ENCODE assay signal across 14 cellular contexts in the genomic region with DNA sequence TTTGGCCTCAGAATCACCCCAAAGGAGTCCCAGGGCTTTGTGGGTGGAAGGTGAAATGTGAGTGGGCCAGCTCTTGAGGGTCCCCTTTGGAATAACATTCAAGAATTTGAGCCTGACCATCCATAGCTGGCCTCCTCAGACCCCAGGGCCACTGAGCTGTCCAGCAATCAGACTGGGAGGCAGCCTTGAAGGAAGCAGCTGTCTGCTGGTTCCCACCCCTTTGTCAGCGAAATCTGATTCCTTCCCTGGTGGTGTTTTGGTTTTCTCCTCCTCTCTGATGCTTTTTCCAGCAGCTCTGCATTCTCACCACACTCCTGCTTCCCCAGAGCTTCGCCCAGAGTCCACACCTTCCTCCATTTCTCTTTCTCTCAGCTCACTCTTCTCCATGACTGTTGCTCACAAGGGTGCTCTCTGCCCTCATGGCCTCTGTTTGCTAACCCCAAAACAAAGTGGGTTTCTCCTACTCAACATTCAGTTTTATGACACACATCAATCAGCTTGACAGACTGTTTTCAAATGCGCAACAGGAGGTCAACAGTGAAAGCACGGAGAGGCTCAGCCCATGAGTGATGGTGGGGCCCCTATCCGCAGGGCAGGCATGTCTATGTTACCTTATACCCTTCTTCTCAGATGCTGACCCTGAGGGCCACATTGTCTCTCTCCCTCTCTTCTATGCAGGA.
DNase-seq lines count a peak whose midpoint lies in the region; ATAC-seq lines count a peak whose summit lies in the region.
"Had no signal": no experiment of that assay in that cellular context is flagged by ENCODE, and none has a peak within 500 bp of the region (broad histone marks: within the 10 kb centered on the region; RNA-seq: fewer than 3 reads in every experiment).

No MANE protein-coding gene starts in this region.

- H3K36me3 ChIP-seq in NT2/D1 (ENCODE audit: insufficient read depth, insufficient read length, low read length) (no peaks in the 10 kb centered on the region), mesendoderm (ENCODE audit: control insufficient read depth, insufficient read depth, low read length) (no peaks in the 10 kb centered on the region), GM23248 (ENCODE audit: low read depth) (no peaks in the 10 kb centered on the region)

- DNase-seq in DMS153 (lab: John Stamatoyannopoulos, UW) (peak; percentile 98), NCI-H1417 (lab: John Stamatoyannopoulos, UW) (peak; percentile 90 to 98 (median 90)), NT2/D1 (ENCODE audit: low read depth, low spot score) (peak; percentile 38), mesendoderm (peak; percentile 65), GM23248 (no peak), HT-29 (ENCODE audit: low spot score) (no peak)
- DNase-seq: activated CD4-positive, alpha-beta T cell treated with anti-CD3 and anti-CD28 coated beads, Interleukin-2, amount 50 U/mL, for 4 hours; amygdala; Karpas-422; tibial artery had no signal

- no peak overlapping the region for H2AK5ac ChIP-seq in mesendoderm (ENCODE audit: low read length)

- ATAC-seq in GM21737 (IDR thresholded peaks at IDR 0.05; ENCODE audit: unreplicated experiment) (no peak), HG02852 (IDR thresholded peaks at IDR 0.05; ENCODE audit: unreplicated experiment) (no peak)

- no peaks in the 10 kb centered on the region for H3F3A ChIP-seq in GM23248 (ENCODE audit: insufficient read depth)

- H3K18ac ChIP-seq in mesendoderm (ENCODE audit: low read length): no peak overlapping the region

- peaks cover 4% of the 10 kb centered on the region for H3K4me1 ChIP-seq in NT2/D1 (ENCODE audit: insufficient read depth, insufficient read length)
- H3K4me1 ChIP-seq in mesendoderm (ENCODE audit: control insufficient read depth, low read depth, low read length): peaks cover 4% of the 10 kb centered on the region
- no peaks in the 10 kb centered on the region for H3K4me1 ChIP-seq in GM23248 (ENCODE audit: insufficient read depth)
- H3K4me1 ChIP-seq: tibial artery had no signal

- H3K9ac ChIP-seq in NT2/D1 (ENCODE audit: insufficient read length, low read depth) (no peak overlapping the region), mesendoderm (ENCODE audit: low read length) (no peak overlapping the region), GM23248 (no peak overlapping the region)

- no peak overlapping the region for H2BK120ac ChIP-seq in mesendoderm (ENCODE audit: low read depth, low read length)

- WGBS in mesendoderm (ENCODE audit: extremely low coverage, insufficient coverage, low lambda C conversion rate): no CpG with 5 or more reads among the region's 5 CpGs
- 21 to 27% methylated on average over 5 of the region's 5 CpGs for WGBS in GM23248 (ENCODE audit: low coverage in 1 of 2, low lambda C conversion rate in 2 of 2, missing lambda C conversion rate in 2 of 2), 2 experiments

- no peaks in the 10 kb centered on the region for H3K9me3 ChIP-seq in NT2/D1 (ENCODE audit: insufficient read depth, low read length)
- no peaks in the 10 kb centered on the region for H3K9me3 ChIP-seq in GM23248 (ENCODE audit: low read depth)
- H3K9me3 ChIP-seq: esophagus muscularis mucosa, tibial artery had no signal

- H3K4me2 ChIP-seq in mesendoderm (ENCODE audit: low read length) (no peak overlapping the region), GM23248 (ENCODE audit: unreplicated experiment) (no peak overlapping the region)

- H3K27me3 ChIP-seq in NT2/D1 (ENCODE audit: insufficient read depth, insufficient read length): no peaks in the 10 kb centered on the region
- no peaks in the 10 kb centered on the region for H3K27me3 ChIP-seq in mesendoderm (ENCODE audit: insufficient read depth, low read length, poor library complexity)
- no peaks in the 10 kb centered on the region for H3K27me3 ChIP-seq in GM23248 (replicated peaks; ENCODE audit: insufficient read depth)
- H3K27me3 ChIP-seq: esophagus muscularis mucosa, tibial artery had no signal

- H2BK5ac ChIP-seq in mesendoderm (ENCODE audit: low read length): no peak overlapping the region

- H4K20me1 ChIP-seq in GM23248 (ENCODE audit: insufficient read depth): no peaks in the 10 kb centered on the region

- H3K79me2 ChIP-seq in mesendoderm (ENCODE audit: control insufficient read depth, insufficient read depth, low read length) (no peaks in the 10 kb centered on the region), GM23248 (ENCODE audit: insufficient read depth) (no peaks in the 10 kb centered on the region)

- H3K27ac ChIP-seq in mesendoderm (ENCODE audit: low read depth, low read length): no peak overlapping the region
- H3K27ac ChIP-seq in GM23248: no peak overlapping the region
- H3K27ac ChIP-seq: coronary artery, esophagus muscularis mucosa, tibial artery had no signal

- no peak overlapping the region for H4K8ac ChIP-seq in mesendoderm (ENCODE audit: low read depth, low read length)

- no peaks in the 10 kb centered on the region for H3K9me2 ChIP-seq in GM23248 (ENCODE audit: insufficient read depth)

- no peak overlapping the region for H3K56ac ChIP-seq in mesendoderm (ENCODE audit: low read length)

- H3K4me3 ChIP-seq in NT2/D1 (ENCODE audit: insufficient read length, low read depth) (no peak overlapping the region), mesendoderm (ENCODE audit: low read length) (no peak overlapping the region), GM23248 (no peak overlapping the region)
- H3K4me3 ChIP-seq: coronary artery, esophagus muscularis mucosa, tibial artery had no signal

- no peak overlapping the region for H3K23ac ChIP-seq in mesendoderm (ENCODE audit: low read length)

- no peak overlapping the region for H3K4ac ChIP-seq in mesendoderm (ENCODE audit: low read depth, low read length)

- no peaks in the 10 kb centered on the region for H3K79me1 ChIP-seq in mesendoderm (ENCODE audit: low read length)

- in situ Hi-C loops in GM23248 (cut with MboI): no loop called here

- no peak overlapping the region for H4K5ac ChIP-seq in mesendoderm (ENCODE audit: low read length)

- no peak overlapping the region for H2BK15ac ChIP-seq in mesendoderm (replicated peaks; ENCODE audit: low read depth)

- no peak overlapping the region for H2AFZ ChIP-seq in GM23248

Comparison
In these comparisons a context has a peak if more than half of its experiments do, and no peak if none do; other contexts are left out.
1. DNase-seq: peak in DMS153 (single experiment), NCI-H1417 (3 of 3), NT2/D1 (single experiment) and mesendoderm (single experiment); none in GM23248 (single experiment) and HT-29 (single experiment).